In genomic region chr4:168183717-168184571, GRCh38 we compare ENCODE assay signal across 8 cellular contexts.
DNase-seq lines count a peak whose midpoint lies in the region; ATAC-seq and TF ChIP-seq lines count a peak whose summit lies in the region.

No MANE protein-coding gene starts in this region.

- H3K27me3 ChIP-seq in PC-9 (ENCODE audit: insufficient read depth, low read depth): no peaks in the 10 kb centered on the region
- H3K27me3 ChIP-seq in esophagus muscularis mucosa: no peaks in the 10 kb centered on the region
- no peaks in the 10 kb centered on the region for H3K27me3 ChIP-seq in parathyroid adenoma (ENCODE audit: control insufficient read depth, insufficient read depth, low read length)

- no peak for TF ChIP-seq EP300 in esophagus muscularis mucosa (IDR thresholded peaks at IDR 0.05)

- H3K9me3 ChIP-seq in PC-9 (ENCODE audit: insufficient read depth, low read depth) (no peaks in the 10 kb centered on the region), esophagus muscularis mucosa (no peaks in the 10 kb centered on the region), parathyroid adenoma (ENCODE audit: control insufficient read depth, low read length) (no peaks in the 10 kb centered on the region)

- peak; percentile 78 for TF ChIP-seq CTCF in PC-9 (conservative IDR thresholded peaks at IDR 0.05)
- TF ChIP-seq CTCF in esophagus muscularis mucosa (IDR thresholded peaks at IDR 0.05): peak; percentile 35 to 54 (median 48)
- peak; percentile 24 for TF ChIP-seq CTCF in parathyroid adenoma (IDR thresholded peaks at IDR 0.05)

- POLR2A ChIA-PET in PC-9 (lab: Charles Lee; ENCODE audit: unreplicated experiment): no interaction called here

- no peaks in the 10 kb centered on the region for H4K20me1 ChIP-seq in PC-9 (ENCODE audit: insufficient read depth)

- H3F3A ChIP-seq in PC-9 (ENCODE audit: insufficient read depth, low read depth): no peaks in the 10 kb centered on the region

- no peaks in the 10 kb centered on the region for H3K79me2 ChIP-seq in PC-9 (ENCODE audit: low read depth)
- no peaks in the 10 kb centered on the region for H3K79me2 ChIP-seq in parathyroid adenoma

- BruUV-seq in PC-9 (replicated peaks; lab: Mats Ljungman, UMichigan): no TSS peak

- H3K9me2 ChIP-seq in PC-9 (ENCODE audit: insufficient read depth): no peaks in the 10 kb centered on the region

- H3K4me3 ChIP-seq in PC-9: no peak overlapping the region
- no peak overlapping the region for H3K4me3 ChIP-seq in esophagus muscularis mucosa
- no peak overlapping the region for H3K4me3 ChIP-seq in parathyroid adenoma (ENCODE audit: low read depth, low read length)

- ATAC-seq in GM21529 (IDR thresholded peaks at IDR 0.05; ENCODE audit: unreplicated experiment) (peak; percentile 60), HG02798 (IDR thresholded peaks at IDR 0.05; ENCODE audit: poor library complexity, unreplicated experiment) (no peak), HG03095 (IDR thresholded peaks at IDR 0.05; ENCODE audit: unreplicated experiment) (no peak)

- H3K27ac ChIP-seq in PC-9: no peak overlapping the region
- H3K27ac ChIP-seq in esophagus muscularis mucosa (replicated peaks in 1 of 4): no peak overlapping the region
- no peak overlapping the region for H3K27ac ChIP-seq in parathyroid adenoma

- no peak overlapping the region for H3K4me2 ChIP-seq in PC-9
- H3K4me2 ChIP-seq in parathyroid adenoma (ENCODE audit: low read length): no peak overlapping the region

- H3K36me3 ChIP-seq in PC-9 (ENCODE audit: low read depth) (no peaks in the 10 kb centered on the region), esophagus muscularis mucosa (no peaks in the 10 kb centered on the region), parathyroid adenoma (ENCODE audit: control insufficient read depth, insufficient read depth, low read length) (no peaks in the 10 kb centered on the region)

- 45% methylated on average over 6 of the region's 6 CpGs for WGBS in esophagus muscularis mucosa

- CTCF ChIA-PET in PC-9 (lab: Charles Lee): no interaction called here

- no peaks in the 10 kb centered on the region for H3K4me1 ChIP-seq in PC-9 (replicated peaks; ENCODE audit: insufficient read depth)
- no peaks in the 10 kb centered on the region for H3K4me1 ChIP-seq in esophagus muscularis mucosa
- H3K4me1 ChIP-seq in parathyroid adenoma: no peaks in the 10 kb centered on the region

- DNase-seq in Ammon's horn (ENCODE audit: low spot score): peak; percentile 30
- no peak for DNase-seq in PC-9
- DNase-seq in esophagus muscularis mucosa (ENCODE audit: extremely low spot score): no peak
- DNase-seq in T-helper 9 cell: no peak

- no peak overlapping the region for H3K9ac ChIP-seq in parathyroid adenoma

- no peak for TF ChIP-seq POLR2A in esophagus muscularis mucosa (IDR thresholded peaks at IDR 0.05; ENCODE audit: low read depth)

- H2AFZ ChIP-seq in PC-9 (no peak overlapping the region), parathyroid adenoma (no peak overlapping the region)

- intact Hi-C loops in PC-9 (cut with micrococcal nuclease; ENCODE audit: unreplicated experiment) (loop anchor here (2.0 to 10.0 kb wide), 7 partner anchors 301 to 1381 kb away; partner anchors contain the start of gene DDX60L), esophagus muscularis mucosa (cut with DNase I) (no loop called here)

Comparison
In these comparisons a context has a peak if more than half of its experiments do, and no peak if none do; other contexts are left out.
1. CTCF ChIP-seq: peak in every context shown above with its lines; median percentile 78 in PC-9; 48 in esophagus muscularis mucosa; 24 in parathyroid adenoma.